In the genomic region with DNA sequence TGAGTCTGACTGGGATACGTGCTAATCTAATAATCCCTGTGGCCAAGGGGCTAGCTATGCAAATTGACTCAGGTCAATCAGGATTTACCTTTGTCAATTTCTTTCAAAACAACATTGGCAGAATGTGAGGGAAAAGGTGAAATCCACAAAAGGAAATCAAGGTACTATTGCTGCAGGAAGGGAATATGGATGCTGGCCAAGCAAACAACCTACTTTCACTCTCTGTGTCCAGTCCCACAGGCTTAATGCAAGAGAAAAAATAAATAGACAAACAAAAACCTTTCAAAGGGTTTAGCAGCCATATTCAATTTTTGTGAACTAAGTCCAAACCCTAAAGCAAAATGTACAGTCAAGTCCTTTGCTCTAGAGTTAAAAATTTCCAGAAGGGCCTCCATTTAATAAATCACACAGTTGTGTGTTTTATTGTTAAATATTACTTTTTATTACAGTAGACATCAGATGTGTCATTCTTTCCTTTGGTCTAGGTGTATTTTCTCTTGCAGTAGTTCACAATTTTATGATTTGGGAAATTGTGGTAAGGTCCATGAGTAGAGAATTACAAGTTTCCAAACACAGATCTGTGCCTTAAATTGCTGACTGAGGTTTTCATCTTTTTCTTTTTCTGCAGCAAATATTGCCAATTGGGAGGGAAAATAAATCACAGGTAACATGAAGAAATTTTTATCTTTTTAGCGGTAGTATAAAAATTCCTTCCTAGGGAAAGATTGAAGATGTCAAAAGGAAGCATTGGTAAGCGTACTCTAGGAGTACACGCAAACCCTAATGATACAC, we compare ENCODE assay signal across 14 cellular contexts.
DNase-seq lines count a peak whose midpoint lies in the region; ATAC-seq and TF ChIP-seq lines count a peak whose summit lies in the region.
"Had no signal": no experiment of that assay in that cellular context is flagged by ENCODE, and none has a peak within 500 bp of the region (broad histone marks: within the 10 kb centered on the region; RNA-seq: fewer than 3 reads in every experiment).

No MANE protein-coding gene starts in this region.

- no peak for TF ChIP-seq CTCF in colonic mucosa (IDR thresholded peaks at IDR 0.05)
- no peak for TF ChIP-seq CTCF in right lobe of liver (IDR thresholded peaks at IDR 0.05)

- H3K27ac ChIP-seq in colonic mucosa (peak overlapping the region; percentile 19), right lobe of liver (no peak overlapping the region)
- H3K27ac ChIP-seq: 22Rv1, BLaER1 had no signal

- no peaks in the 10 kb centered on the region for H3K27me3 ChIP-seq in colonic mucosa
- no peaks in the 10 kb centered on the region for H3K27me3 ChIP-seq in right lobe of liver
- H3K27me3 ChIP-seq: BLaER1 had no signal

- H3K4me1 ChIP-seq in colonic mucosa (peaks cover 3% of the 10 kb centered on the region), right lobe of liver (peaks cover 0 to 21% (median 0%) of the 10 kb centered on the region in 4 donors)
- H3K4me1 ChIP-seq: BLaER1 had no signal

- ATAC-seq in right lobe of liver (peak in 3 of 4 donors; percentile 32 to 68 (median 59)), HG02571 (IDR thresholded peaks at IDR 0.05; ENCODE audit: unreplicated experiment) (no peak)
- ATAC-seq: GM12878 had no signal

- 78% methylated on average over 4 of the region's 4 CpGs for WGBS in right lobe of liver (ENCODE audit: insufficient coverage, low coverage, low lambda C conversion rate, missing lambda C conversion rate)

- H3K9ac ChIP-seq in colonic mucosa (ENCODE audit: low read depth in 2 of 2, low read length in 2 of 2): no peak overlapping the region
- H3K9ac ChIP-seq: BLaER1 had no signal

- intact Hi-C loops in colonic mucosa (cut with DNase I) (no loop called here), right lobe of liver (cut with DNase I) (no loop called here)

- DNase-seq in NCI-H82 (lab: John Stamatoyannopoulos, UW) (peak; percentile 10), NCI-H82 treated with DMSO at 0.1 percent for 48 hours (lab: John Stamatoyannopoulos, UW; ENCODE audit: unreplicated experiment) (no peak), colonic mucosa (no peak), right lobe of liver (no peak), SW480 (ENCODE audit: low spot score) (no peak)
- no peak for DNase-seq in stimulated activated naive CD4-positive, alpha-beta T cell treated with Interleukin-2 at 50 U/mL for 16 hours (lab: John Stamatoyannopoulos, UW)
- DNase-seq: CD4-positive, alpha-beta memory T cell; DMS153; DMS79; HCEC 1CT had no signal

- H3K36me3 ChIP-seq in colonic mucosa: no peaks in the 10 kb centered on the region
- H3K36me3 ChIP-seq in right lobe of liver: no peaks in the 10 kb centered on the region
- H3K36me3 ChIP-seq: BLaER1 had no signal

- no peak for TF ChIP-seq POLR2A in right lobe of liver (IDR thresholded peaks at IDR 0.05)

- H3K9me3 ChIP-seq in colonic mucosa: no peaks in the 10 kb centered on the region
- H3K9me3 ChIP-seq in right lobe of liver: no peaks in the 10 kb centered on the region
- H3K9me3 ChIP-seq: BLaER1 had no signal

- H3K4me3 ChIP-seq in colonic mucosa (no peak overlapping the region), right lobe of liver (no peak overlapping the region)
- H3K4me3 ChIP-seq: BLaER1, GM12878 had no signal
